Comparison of ENCODE assay signal across 8 cellular contexts in the genomic region with DNA sequence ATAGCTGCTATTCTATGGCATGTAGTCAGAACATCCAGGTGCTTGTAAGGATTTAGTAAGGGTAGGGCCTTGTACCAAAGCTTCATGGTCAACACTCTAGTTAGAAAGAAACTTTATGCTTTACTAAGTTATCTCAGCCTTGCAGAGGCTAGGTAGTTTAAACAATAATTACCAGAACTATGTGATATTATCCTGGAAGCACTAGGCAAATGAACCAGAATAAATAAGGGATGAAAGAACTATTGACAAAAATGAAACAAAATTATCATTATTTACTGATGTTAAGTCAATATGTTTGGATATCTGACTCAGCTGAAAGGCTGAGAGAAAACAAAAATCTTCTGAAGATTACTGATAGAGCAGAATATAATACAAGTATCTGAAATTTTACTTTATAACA.
"Had no signal": no experiment of that assay in that cellular context is flagged by ENCODE, and none has a peak within 500 bp of the region (broad histone marks: within the 10 kb centered on the region; RNA-seq: fewer than 3 reads in every experiment).

No MANE protein-coding gene starts in this region.

- H3K36me3 ChIP-seq: HAP-1 had no signal

- H3K9me3 ChIP-seq: HAP-1 had no signal

- H3K4me2 ChIP-seq: GM23338 had no signal

- H3K4me3 ChIP-seq: GM23248, GM23338, HAP-1 had no signal

- DNase-seq: GM23248, GOT3, H7, H9, HCEC 1CT, HFFc6 had no signal

- H3K4me1 ChIP-seq: HAP-1 had no signal

- H2AFZ ChIP-seq: GM23248, GM23338 had no signal

- H3K9ac ChIP-seq: GM23248 had no signal

- H3K27ac ChIP-seq: GM23248 had no signal
